ENCODE assay signal across 11 cellular contexts in genomic region chr4:177308125-177308524, GRCh38. TPM values are rescaled to one million over a fixed set of nuclear protein-coding genes. Genes with fewer than 3 reads are reported as not detected.
DNase-seq lines count a peak whose midpoint lies in the region; ATAC-seq and TF ChIP-seq lines count a peak whose summit lies in the region.
"Had no signal": no experiment of that assay in that cellular context is flagged by ENCODE, and none has a peak within 500 bp of the region (broad histone marks: within the 10 kb centered on the region; RNA-seq: fewer than 3 reads in every experiment).

No MANE protein-coding gene starts in this region.

- no peaks in the 10 kb centered on the region for H3K9me3 Mint-ChIP-seq in T-cell

- peaks cover 17 to 26% (median 23%) of the 10 kb centered on the region in 3 donors for H3K4me1 Mint-ChIP-seq in T-cell

- ATAC-seq in T-cell (replicated peaks in 1 of 4) = no peak
- ATAC-seq in GM18858 (IDR thresholded peaks at IDR 0.05; ENCODE audit: unreplicated experiment) = no peak
- ATAC-seq in GM21576 (IDR thresholded peaks at IDR 0.05; ENCODE audit: unreplicated experiment) = no peak
- ATAC-seq in HG03439 (IDR thresholded peaks at IDR 0.05; ENCODE audit: unreplicated experiment) = no peak

- no peak for TF ChIP-seq CTCF in foreskin fibroblast (IDR thresholded peaks at IDR 0.05; ENCODE audit: low read depth, low read length)

- POLR2A ChIA-PET in T-cell (lab: Charles Lee) = no interaction called here

- in situ Hi-C loops in ACHN (cut with HindIII; ENCODE audit: low pct_ligation_motif_present, low pct_unique_long_range_greater_than_20kb, low sequenced_read_pairs) = no loop called here

- DNase-seq in ACHN (peak; percentile 86), GOT3 (lab: John Stamatoyannopoulos, UW) (peak; percentile 1), T-cell (no peak), foreskin fibroblast (peak; percentile 62 to 88), NCI-H2029 treated with DMSO at 0.1 percent for 48 hours (lab: John Stamatoyannopoulos, UW) (no peak)
- DNase-seq: NCI-H1417 treated with DMSO at 0.1 percent for 48 hours had no signal

- no peaks in the 10 kb centered on the region for H3K27me3 Mint-ChIP-seq in T-cell
- H3K27me3 Mint-ChIP-seq: activated naive CD8-positive, alpha-beta T cell had no signal

- CTCF ChIA-PET in T-cell (lab: Charles Lee) = interaction anchor here (1.7 to 2.6 kb wide), 4 partner anchors 22 to 134 kb away, joined by 6 to 9 read pairs (median 8); partner anchors contain the start of gene AGA (in 1 of the 2)

- peak overlapping the region; percentile 13 to 51 for H3K27ac Mint-ChIP-seq in T-cell
- H3K27ac Mint-ChIP-seq: activated naive CD8-positive, alpha-beta T cell had no signal

- peak overlapping the region in 1 of 3 donors; percentile 93 for H3K4me3 Mint-ChIP-seq in T-cell
- H3K4me3 Mint-ChIP-seq: activated naive CD8-positive, alpha-beta T cell had no signal

- H3K4me3 ChIP-seq in foreskin fibroblast (ENCODE audit: low read depth in 1 of 2, low read length in 2 of 2) = no peak overlapping the region
- H3K4me3 ChIP-seq: pancreas had no signal

- no peaks in the 10 kb centered on the region for H3K36me3 Mint-ChIP-seq in T-cell
- H3K36me3 Mint-ChIP-seq: activated naive CD8-positive, alpha-beta T cell had no signal

RNA-seq across cellular contexts. Expression of gene NEIL3, which starts 1.5 kb away (rescaled TPM):
- total RNA-seq in T-cell = under 1 TPM; 0.25 to 0.90 (median 0.44) TPM

Comparison
In these comparisons a context has a peak if more than half of its experiments do, and no peak if none do; other contexts are left out.
1. DNase-seq: peak in ACHN (single experiment), GOT3 (single experiment) and foreskin fibroblast (2 of 2); none in T-cell (0 of 34) and NCI-H2029 treated with DMSO at 0.1 percent for 48 hours (single experiment).